ENCODE assay signal across 10 cellular contexts in genomic region chr18:48993586-48993985, GRCh38. TPM values are rescaled to one million over a fixed set of nuclear protein-coding genes. Genes with fewer than 3 reads are reported as not detected.
DNase-seq lines count a peak whose midpoint lies in the region; ATAC-seq and TF ChIP-seq lines count a peak whose summit lies in the region.
"Had no signal": no experiment of that assay in that cellular context is flagged by ENCODE, and none has a peak within 500 bp of the region (broad histone marks: within the 10 kb centered on the region; RNA-seq: fewer than 3 reads in every experiment).

No MANE protein-coding gene starts in this region.

- H3K56ac ChIP-seq in mesendoderm (ENCODE audit: low read length) = no peak overlapping the region

- DNase-seq in AG08395 (ENCODE audit: low spot score) = peak; percentile 32
- peak; percentile 56 for DNase-seq in MG63
- DNase-seq in fibroblast of mammary gland (ENCODE audit: low read depth) = peak; percentile 51
- peak in 1 of 2 donors; percentile 55 for DNase-seq in psoas muscle
- no peak for DNase-seq in left lobe of liver (ENCODE audit: low spot score)
- DNase-seq in middle frontal gyrus (ENCODE audit: extremely low spot score, low spot score) = no peak
- DNase-seq in mesendoderm = no peak
- DNase-seq in activated T-cell treated with anti-CD3 and anti-CD28 coated beads, Interleukin-2, amount 50 U/mL, for 1 hour = no peak
- DNase-seq: CD4-positive, CD25-positive, alpha-beta regulatory T cell; MM.1S had no signal

- no peaks in the 10 kb centered on the region for H3K79me2 ChIP-seq in mesendoderm (ENCODE audit: control insufficient read depth, insufficient read depth, low read length)

- no peak overlapping the region for H3K4ac ChIP-seq in mesendoderm (ENCODE audit: low read depth, low read length)

- no peak overlapping the region for H3K18ac ChIP-seq in mesendoderm (ENCODE audit: low read length)

- H3K27me3 ChIP-seq in MG63 (no peaks in the 10 kb centered on the region), psoas muscle (ENCODE audit: insufficient read depth in 3 of 3, low read length in 2 of 3) (no peaks in the 10 kb centered on the region), mesendoderm (ENCODE audit: insufficient read depth, low read length, poor library complexity) (no peaks in the 10 kb centered on the region)

- H4K8ac ChIP-seq in mesendoderm (ENCODE audit: low read depth, low read length) = no peak overlapping the region

- H3K36me3 ChIP-seq in MG63 (no peaks in the 10 kb centered on the region), psoas muscle (ENCODE audit: insufficient read depth in 1 of 2, low read depth in 1 of 2) (no peaks in the 10 kb centered on the region), mesendoderm (ENCODE audit: control insufficient read depth, insufficient read depth, low read length) (no peaks in the 10 kb centered on the region)

- WGBS in psoas muscle, 3 donors = 48 to 68% (median 56%) methylated on average over 10 of the region's 10 CpGs
- WGBS in mesendoderm (ENCODE audit: extremely low coverage, insufficient coverage, low lambda C conversion rate) = no CpG with 5 or more reads among the region's 10 CpGs

- H2BK15ac ChIP-seq in mesendoderm (replicated peaks; ENCODE audit: low read depth) = no peak overlapping the region

- intact Hi-C loops in psoas muscle (cut with DNase I) = no loop called here

- TF ChIP-seq CTCF in fibroblast of mammary gland (conservative IDR thresholded peaks at IDR 0.05; ENCODE audit: control insufficient read depth, insufficient read depth, low read depth, low read length) (no peak), psoas muscle (IDR thresholded peaks at IDR 0.05) (no peak)

- no peak overlapping the region for H3K4me3 ChIP-seq in MG63
- H3K4me3 ChIP-seq in fibroblast of mammary gland (ENCODE audit: control insufficient read depth, low read depth, low read length) = no peak overlapping the region
- H3K4me3 ChIP-seq in psoas muscle = no peak overlapping the region
- no peak overlapping the region for H3K4me3 ChIP-seq in mesendoderm (ENCODE audit: low read length)

- H2AK5ac ChIP-seq in mesendoderm (ENCODE audit: low read length) = no peak overlapping the region

- no peak overlapping the region for H3K23ac ChIP-seq in mesendoderm (ENCODE audit: low read length)

- H3K9ac ChIP-seq in mesendoderm (ENCODE audit: low read length) = no peak overlapping the region

- H3K79me1 ChIP-seq in mesendoderm (ENCODE audit: low read length) = no peaks in the 10 kb centered on the region

- H3K27ac ChIP-seq in psoas muscle (peak overlapping the region; percentile 60), mesendoderm (ENCODE audit: low read depth, low read length) (no peak overlapping the region)

- H3K9me3 ChIP-seq in MG63 (no peaks in the 10 kb centered on the region), psoas muscle (no peaks in the 10 kb centered on the region)

- H2BK120ac ChIP-seq in mesendoderm (ENCODE audit: low read depth, low read length) = no peak overlapping the region

- H3K4me2 ChIP-seq in mesendoderm (ENCODE audit: low read length) = no peak overlapping the region

- H4K5ac ChIP-seq in mesendoderm (ENCODE audit: low read length) = no peak overlapping the region

- ATAC-seq in psoas muscle (peak in 1 of 4 donors; percentile 44), left lobe of liver (no peak)

- H3K4me1 ChIP-seq in psoas muscle (peaks cover 22% of the 10 kb centered on the region), mesendoderm (ENCODE audit: control insufficient read depth, low read depth, low read length) (peaks cover 11% of the 10 kb centered on the region)

- H2BK5ac ChIP-seq in mesendoderm (ENCODE audit: low read length) = no peak overlapping the region

RNA-seq across cellular contexts. Expression of gene SMAD7, which starts 42.8 kb away (rescaled TPM):
- 13.4 and 29.3 TPM in 2 replicates for total RNA-seq in MG63 (2014; rRNA removed; shearing (Covaris generic); ENCODE audit: low replicate concordance)
- total RNA-seq in psoas muscle (10 to 100 TPM in 2 of 4 donors, 1 to 10 TPM in 2; 8.4 to 14.7 (median 10.4) TPM), left lobe of liver (12.4 TPM)
- 1 to 10 TPM; 5.4 to 6.1 (median 5.8) TPM for polyA plus RNA-seq in psoas muscle
- polyA plus RNA-seq in mesendoderm (2013, experiment 1 of 2) = 25.8 TPM
- 23.8 TPM for polyA plus RNA-seq in mesendoderm (2013, experiment 2 of 2)

Comparison
In these comparisons a context has a peak if more than half of its experiments do, and no peak if none do; other contexts are left out.
1. DNase-seq: peak in AG08395 (single experiment), MG63 (single experiment) and fibroblast of mammary gland (single experiment); none in left lobe of liver (single experiment), middle frontal gyrus (single experiment), mesendoderm (single experiment) and activated T-cell treated with anti-CD3 and anti-CD28 coated beads, Interleukin-2, amount 50 U/mL, for 1 hour (single experiment).